Comparison of ENCODE assay signal across 22 cellular contexts in genomic region chr10:102298899-102299298, GRCh38. TPM values are rescaled to one million over a fixed set of nuclear protein-coding genes. Genes with fewer than 3 reads are reported as not detected.
DNase-seq lines count a peak whose midpoint lies in the region; ATAC-seq, FAIRE-seq and TF ChIP-seq lines count a peak whose summit lies in the region.
"Had no signal": no experiment of that assay in that cellular context is flagged by ENCODE, and none has a peak within 500 bp of the region (broad histone marks: within the 10 kb centered on the region; RNA-seq: fewer than 3 reads in every experiment).

No MANE protein-coding gene starts in this region.

- intact Hi-C loops in left lung (cut with DNase I): no loop called here

- no peaks in the 10 kb centered on the region for H3K27me3 Mint-ChIP-seq in activated CD4-positive, alpha-beta T cell treated with anti-CD3 and anti-CD28 coated beads, Interleukin-2, amount 10 ng/mL, durations not matched to agents 7 days and 5 days
- H3K27me3 Mint-ChIP-seq in astrocyte (ENCODE audit: low read depth, unreplicated experiment): no peaks in the 10 kb centered on the region
- H3K27me3 Mint-ChIP-seq: CD4-positive, alpha-beta T cell had no signal

- peak overlapping the region; percentile 28 for H3K27ac Mint-ChIP-seq in activated CD4-positive, alpha-beta T cell treated with anti-CD3 and anti-CD28 coated beads, Interleukin-2, amount 10 ng/mL, durations not matched to agents 7 days and 5 days
- no peak overlapping the region for H3K27ac Mint-ChIP-seq in astrocyte (ENCODE audit: unreplicated experiment)
- H3K27ac Mint-ChIP-seq: CD4-positive, alpha-beta T cell had no signal

- H3K9me3 Mint-ChIP-seq in activated CD4-positive, alpha-beta T cell treated with anti-CD3 and anti-CD28 coated beads, Interleukin-2, amount 10 ng/mL, durations not matched to agents 7 days and 5 days: no peaks in the 10 kb centered on the region
- peaks cover 3% of the 10 kb centered on the region for H3K9me3 Mint-ChIP-seq in astrocyte (ENCODE audit: unreplicated experiment)
- H3K9me3 Mint-ChIP-seq: CD4-positive, alpha-beta T cell had no signal

- H3K4me3 ChIP-seq in astrocyte (ENCODE audit: insufficient read depth, low read depth, low read length) (no peak overlapping the region), osteoblast (ENCODE audit: insufficient read depth, low read length) (no peak overlapping the region), left lung (no peak overlapping the region)
- H3K4me3 ChIP-seq: GM23248, HAP-1 had no signal

- DNase-seq in activated CD4-positive, alpha-beta T cell treated with anti-CD3 and anti-CD28 coated beads, Interleukin-2, amount 10 ng/mL, durations not matched to agents 7 days and 5 days: no peak
- DNase-seq in activated CD4-positive, alpha-beta T cell treated with anti-CD3 and anti-CD28 coated beads for 1 hour: no peak
- DNase-seq in GM12891 (ENCODE audit: insufficient read length, low spot score) (no peak), astrocyte (ENCODE audit: low read depth) (no peak), osteoblast (ENCODE audit: insufficient read length, low spot score, missing footprints) (no peak), left lung (no peak), foreskin keratinocyte (no peak)
- DNase-seq: Caco-2; CD4-positive, alpha-beta T cell; GM23248; MV-4-11; NCI-H1694 treated with DMSO at 0.1 percent for 48 hours; NCI-H2107; NCI-H510A treated with DMSO at 0.1 percent for 48 hours; NCI-H82; SHP77 had no signal

- H3K36me3 ChIP-seq in astrocyte (ENCODE audit: insufficient read depth, low read length): no peaks in the 10 kb centered on the region
- H3K36me3 ChIP-seq in osteoblast (ENCODE audit: insufficient read depth, low read length): no peaks in the 10 kb centered on the region
- no peaks in the 10 kb centered on the region for H3K36me3 ChIP-seq in left lung
- H3K36me3 ChIP-seq: HAP-1 had no signal

- H3K4me2 ChIP-seq in astrocyte (ENCODE audit: low read length) (no peak overlapping the region), osteoblast (ENCODE audit: insufficient read depth, low read length) (no peak overlapping the region)
- H3K4me2 ChIP-seq: KMS-11 had no signal

- no peaks in the 10 kb centered on the region for H3K27me3 ChIP-seq in astrocyte (ENCODE audit: insufficient read depth, low read length)
- no peaks in the 10 kb centered on the region for H3K27me3 ChIP-seq in osteoblast (ENCODE audit: insufficient read depth, low read length)
- H3K27me3 ChIP-seq in left lung: no peaks in the 10 kb centered on the region
- H3K27me3 ChIP-seq in foreskin keratinocyte: no peaks in the 10 kb centered on the region

- H3K4me1 ChIP-seq in astrocyte (ENCODE audit: insufficient read depth, low read length) (peaks cover 21% of the 10 kb centered on the region), osteoblast (ENCODE audit: insufficient read depth, low read length) (peaks cover 24% of the 10 kb centered on the region), left lung (peaks cover 5 to 14% of the 10 kb centered on the region in 2 donors), foreskin keratinocyte (no peaks in the 10 kb centered on the region)

- FAIRE-seq in GM12891 (lab: Jason Lieb, UNC) (peak; percentile 63), astrocyte (lab: Jason Lieb, UNC) (no peak)
- FAIRE-seq: G401.6 had no signal

- H3K9me3 ChIP-seq in astrocyte (ENCODE audit: insufficient read depth, low read depth, low read length) (no peaks in the 10 kb centered on the region), osteoblast (ENCODE audit: low read depth, low read length) (no peaks in the 10 kb centered on the region), left lung (no peaks in the 10 kb centered on the region)
- H3K9me3 ChIP-seq: Caco-2, HAP-1 had no signal

- H3K4me1 Mint-ChIP-seq in activated CD4-positive, alpha-beta T cell treated with anti-CD3 and anti-CD28 coated beads, Interleukin-2, amount 10 ng/mL, durations not matched to agents 7 days and 5 days: peaks cover 20% of the 10 kb centered on the region
- peaks cover 23% of the 10 kb centered on the region for H3K4me1 Mint-ChIP-seq in astrocyte (ENCODE audit: low read depth, unreplicated experiment)

- H3K79me2 ChIP-seq in astrocyte (ENCODE audit: insufficient read depth, low read length) (peaks cover 66% of the 10 kb centered on the region), osteoblast (ENCODE audit: insufficient read depth, low read length) (peaks cover 68% of the 10 kb centered on the region)

- no peak overlapping the region for H3K9ac ChIP-seq in astrocyte (ENCODE audit: low read length)
- H3K9ac ChIP-seq: GM23248, KMS-11 had no signal

- H3K36me3 Mint-ChIP-seq in activated CD4-positive, alpha-beta T cell treated with anti-CD3 and anti-CD28 coated beads, Interleukin-2, amount 10 ng/mL, durations not matched to agents 7 days and 5 days (ENCODE audit: low read depth): peaks cover 10% of the 10 kb centered on the region
- peaks cover 4% of the 10 kb centered on the region for H3K36me3 Mint-ChIP-seq in astrocyte (ENCODE audit: low read depth, unreplicated experiment)

- no peak for TF ChIP-seq POLR2A in GM12891 (IDR thresholded peaks at IDR 0.05; ENCODE audit: low read depth, low read length)

- H3K4me3 Mint-ChIP-seq in activated CD4-positive, alpha-beta T cell treated with anti-CD3 and anti-CD28 coated beads, Interleukin-2, amount 10 ng/mL, durations not matched to agents 7 days and 5 days: no peak overlapping the region
- H3K4me3 Mint-ChIP-seq in astrocyte (ENCODE audit: unreplicated experiment): no peak overlapping the region
- H3K4me3 Mint-ChIP-seq: CD4-positive, alpha-beta T cell had no signal

- POLR2A ChIA-PET in activated CD4-positive, alpha-beta T cell treated with anti-CD3 and anti-CD28 coated beads, Interleukin-2, amount 10 ng/mL, durations not matched to agents 7 days and 5 days (lab: Charles Lee): no interaction called here

- CTCF ChIA-PET in activated CD4-positive, alpha-beta T cell treated with anti-CD3 and anti-CD28 coated beads, Interleukin-2, amount 10 ng/mL, durations not matched to agents 7 days and 5 days (lab: Charles Lee): interaction anchor here (0.6 kb wide), 1 partner anchor 90 kb away, joined by 3 read pairs; no protein-coding TSS in a partner anchor

- H2AFZ ChIP-seq in astrocyte (ENCODE audit: low read depth, low read length) (no peak overlapping the region), osteoblast (ENCODE audit: low read length) (no peak overlapping the region)
- H2AFZ ChIP-seq: GM23248 had no signal

- ATAC-seq in left lung (no peak), foreskin keratinocyte (no peak)

- H4K20me1 ChIP-seq in astrocyte (ENCODE audit: insufficient read depth, low read length): peaks cover 44% of the 10 kb centered on the region
- peaks cover 46% of the 10 kb centered on the region for H4K20me1 ChIP-seq in osteoblast (ENCODE audit: insufficient read depth, low read length)

- H3K27ac ChIP-seq in astrocyte (ENCODE audit: low read depth, low read length) (peak overlapping the region; percentile 91), osteoblast (ENCODE audit: low read depth, low read length) (peak overlapping the region; percentile 93), left lung (no peak overlapping the region), foreskin keratinocyte (no peak overlapping the region)
- H3K27ac ChIP-seq: KMS-11 had no signal

- no peak for TF ChIP-seq CTCF in astrocyte (IDR thresholded peaks at IDR 0.05; ENCODE audit: insufficient read depth, low read depth, low read length)
- no peak for TF ChIP-seq CTCF in osteoblast (IDR thresholded peaks at IDR 0.05; ENCODE audit: extremely low read depth, low read depth, low read length)
- TF ChIP-seq CTCF in left lung (IDR thresholded peaks at IDR 0.05): no peak
- TF ChIP-seq CTCF in foreskin keratinocyte (conservative IDR thresholded peaks at IDR 0.05): no peak

TF ChIP-seq in GM12891, 5 proteins besides CTCF, POLR2A, EP300 and RAD21:
- TF ChIP-seq POLR2AphosphoS5 (IDR thresholded peaks at IDR 0.05; ENCODE audit: low read depth, low read length) (no peak), SPI1 (IDR thresholded peaks at IDR 0.05; ENCODE audit: low read depth, low read length) (no peak), TAF1 (IDR thresholded peaks at IDR 0.05; ENCODE audit: low read depth, low read length) (no peak), PAX5 (IDR thresholded peaks at IDR 0.05; ENCODE audit: insufficient read depth, low read length, severe bottlenecking) (no peak), POU2F2 (IDR thresholded peaks at IDR 0.05; ENCODE audit: low read depth, low read length) (no peak)

RNA-seq across cellular contexts. Expression of gene GBF1, which starts 53.6 kb away (rescaled TPM):
- 10 to 100 TPM; 42.4 to 44.6 TPM for total RNA-seq in activated CD4-positive, alpha-beta T cell treated with anti-CD3 and anti-CD28 coated beads, Interleukin-2, amount 10 ng/mL, durations not matched to agents 7 days and 5 days
- 22.7 TPM for polyA plus RNA-seq in GM12891 (2012; ENCODE audit: low read depth, missing spikeins)
- 72.8 and 75.2 TPM in 2 replicates for total RNA-seq in astrocyte
- 37.4 and 38.0 TPM in 2 replicates for total RNA-seq in osteoblast
- total RNA-seq in left lung: 10 to 100 TPM; 48.7 to 53.4 TPM
- 39.9 and 44.2 TPM in 2 replicates for total RNA-seq in foreskin keratinocyte
- 15.0 and 15.4 TPM in 2 replicates for polyA plus RNA-seq in foreskin keratinocyte

RNA-seq across cellular contexts. Expression of gene PITX3, which starts 57.6 kb away (rescaled TPM):
- total RNA-seq in activated CD4-positive, alpha-beta T cell treated with anti-CD3 and anti-CD28 coated beads, Interleukin-2, amount 10 ng/mL, durations not matched to agents 7 days and 5 days: not detected
- not detected for polyA plus RNA-seq in GM12891 (2012; ENCODE audit: low read depth, missing spikeins)
- total RNA-seq in astrocyte (1.6 and 1.7 TPM in 2 replicates), osteoblast (under 0.01 TPM in 1 of 2 replicates, not detected in the other), left lung (under 1 TPM in 1 of 2 donors, not detected in 1; 0.29 TPM), foreskin keratinocyte (not detected in 2 replicates)
- 0.03 TPM in 1 of 2 replicates, not detected in the other for polyA plus RNA-seq in foreskin keratinocyte
- total RNA-seq: A172; Caco-2; CD4-positive, alpha-beta T cell; GM23248; RPMI7951 had no signal
- polyA plus RNA-seq: BJ, GM23248 had no signal

Comparison
In these comparisons a context has a peak if more than half of its experiments do, and no peak if none do; other contexts are left out.
1. H3K27ac ChIP-seq: peak in astrocyte (single experiment) and osteoblast (single experiment); none in left lung (0 of 2) and foreskin keratinocyte (single experiment).